ENCODE assay signal across 16 cellular contexts in genomic region chr10:45997994-45998763, GRCh38. TPM values are rescaled to one million over a fixed set of nuclear protein-coding genes. Genes with fewer than 3 reads are reported as not detected.
DNase-seq lines count a peak whose midpoint lies in the region; ATAC-seq and TF ChIP-seq lines count a peak whose summit lies in the region.
"Had no signal": no experiment of that assay in that cellular context is flagged by ENCODE, and none has a peak within 500 bp of the region (broad histone marks: within the 10 kb centered on the region; RNA-seq: fewer than 3 reads in every experiment).

No MANE protein-coding gene starts in this region.

- H3K9me3 ChIP-seq in cardiac muscle cell (ENCODE audit: low read depth) (no peaks in the 10 kb centered on the region), right cardiac atrium (ENCODE audit: control insufficient read depth, low read length) (no peaks in the 10 kb centered on the region), liver (ENCODE audit: control insufficient read depth in 4 of 4, low read length in 3 of 4) (no peaks in the 10 kb centered on the region)
- H3K9me3 ChIP-seq: A549 had no signal

- H3K36me3 ChIP-seq in cardiac muscle cell (peaks cover 21% of the 10 kb centered on the region), liver (ENCODE audit: control insufficient read depth in 4 of 4, insufficient read depth in 3 of 4, low read depth in 1 of 4, low read length in 3 of 4) (peaks cover 2 to 9% (median 3%) of the 10 kb centered on the region in 4 donors)

- no peak for ATAC-seq in right cardiac atrium
- no peak for ATAC-seq in central memory CD8-positive, alpha-beta T cell (replicated peaks; ENCODE audit: extremely low read depth, poor library complexity, severe bottlenecking)
- ATAC-seq in HG03571 (IDR thresholded peaks at IDR 0.05; ENCODE audit: unreplicated experiment) = no peak
- ATAC-seq in effector memory CD8-positive, alpha-beta T cell (replicated peaks) = no peak
- ATAC-seq: A549, GM12878, PC-3 had no signal

- intact Hi-C loops in right cardiac atrium (cut with DNase I) = no loop called here

- no peaks in the 10 kb centered on the region for H3K4me1 Mint-ChIP-seq in central memory CD8-positive, alpha-beta T cell
- H3K4me1 Mint-ChIP-seq in effector memory CD8-positive, alpha-beta T cell (ENCODE audit: low read depth in 2 of 2) = no peaks in the 10 kb centered on the region

- H3K4me3 ChIP-seq in cardiac muscle cell (no peak overlapping the region), right cardiac atrium (ENCODE audit: low read length) (no peak overlapping the region), liver (ENCODE audit: low read depth in 1 of 3, low read length in 3 of 3) (no peak overlapping the region)
- H3K4me3 ChIP-seq: A549, GM12878, GM23248 had no signal

- no peak overlapping the region for H3K9ac ChIP-seq in liver (ENCODE audit: low read depth in 1 of 2, low read length in 2 of 2)
- H3K9ac ChIP-seq: GM23248 had no signal

- H3K36me3 Mint-ChIP-seq in central memory CD8-positive, alpha-beta T cell (ENCODE audit: insufficient read depth) = peaks cover 39% of the 10 kb centered on the region
- H3K36me3 Mint-ChIP-seq in effector memory CD8-positive, alpha-beta T cell (ENCODE audit: insufficient read depth) = peaks cover 54% of the 10 kb centered on the region

- TF ChIP-seq CTCF in cardiac muscle cell (IDR thresholded peaks at IDR 0.05; ENCODE audit: low read depth, low read length) (no peak), liver (IDR thresholded peaks at IDR 0.05; ENCODE audit: low read depth, low read length, missing input control) (no peak)

- DNase-seq in cardiac muscle cell (ENCODE audit: low read depth in 1 of 2, low spot score in 1 of 2) (no peak), right cardiac atrium (no peak), SKM-1 (lab: John Stamatoyannopoulos, UW; ENCODE audit: unreplicated experiment) (no peak)
- DNase-seq in central memory CD8-positive, alpha-beta T cell (ENCODE audit: low spot score in 2 of 2) = no peak
- DNase-seq in effector memory CD8-positive, alpha-beta T cell = no peak
- DNase-seq: Calu3, GM23248, NCI-H1436, NCI-H748 treated with DMSO at 0.1 percent for 48 hours, PC-3 had no signal

- no peaks in the 10 kb centered on the region for H3K4me1 ChIP-seq in cardiac muscle cell (ENCODE audit: low read depth)
- no peaks in the 10 kb centered on the region for H3K4me1 ChIP-seq in right cardiac atrium (ENCODE audit: control insufficient read depth, insufficient read depth, low read length)
- peaks cover 2 to 19% (median 10%) of the 10 kb centered on the region in 4 donors for H3K4me1 ChIP-seq in liver (ENCODE audit: control insufficient read depth in 4 of 4, insufficient read depth in 4 of 4, low read length in 3 of 4)

- H3K27me3 Mint-ChIP-seq in central memory CD8-positive, alpha-beta T cell = no peaks in the 10 kb centered on the region
- no peaks in the 10 kb centered on the region for H3K27me3 Mint-ChIP-seq in effector memory CD8-positive, alpha-beta T cell

- H3K27ac Mint-ChIP-seq in central memory CD8-positive, alpha-beta T cell (ENCODE audit: low read depth) = peak overlapping the region; percentile 6
- no peak overlapping the region for H3K27ac Mint-ChIP-seq in effector memory CD8-positive, alpha-beta T cell

- TF ChIP-seq RAD21 in liver (IDR thresholded peaks at IDR 0.05) = peak; percentile 14 to 25

- H3K27ac ChIP-seq in cardiac muscle cell (peak overlapping the region; percentile 6), right cardiac atrium (ENCODE audit: low read length) (no peak overlapping the region), liver (ENCODE audit: low read depth in 1 of 2, low read length in 2 of 2) (peak overlapping the region; percentile 12 to 66)
- H3K27ac ChIP-seq: A549, C4-2B, GM23248 had no signal

- H3K4me3 Mint-ChIP-seq in central memory CD8-positive, alpha-beta T cell = no peak overlapping the region
- no peak overlapping the region for H3K4me3 Mint-ChIP-seq in effector memory CD8-positive, alpha-beta T cell

- WGBS in right cardiac atrium = 86% methylated on average over 5 of the region's 5 CpGs
- 40% methylated on average over 5 of the region's 5 CpGs for WGBS in liver

- H3K9me3 Mint-ChIP-seq in central memory CD8-positive, alpha-beta T cell = no peaks in the 10 kb centered on the region
- H3K9me3 Mint-ChIP-seq in effector memory CD8-positive, alpha-beta T cell = no peaks in the 10 kb centered on the region

- no peaks in the 10 kb centered on the region for H3K27me3 ChIP-seq in cardiac muscle cell
- no peaks in the 10 kb centered on the region for H3K27me3 ChIP-seq in right cardiac atrium (ENCODE audit: control insufficient read depth, insufficient read depth)
- H3K27me3 ChIP-seq in liver (ENCODE audit: control insufficient read depth in 4 of 4, insufficient read depth in 4 of 4, low read length in 3 of 4) = no peaks in the 10 kb centered on the region

TF ChIP-seq in liver, 16 proteins besides CTCF, POLR2A, EP300 and RAD21:
- no peak for TF ChIP-seq NR2F2 (IDR thresholded peaks at IDR 0.05)
- peak; percentile 79 for TF ChIP-seq SP1 (IDR thresholded peaks at IDR 0.05)
- TF ChIP-seq YY1 (IDR thresholded peaks at IDR 0.05) = peak; percentile 55
- TF ChIP-seq RXRA (IDR thresholded peaks at IDR 0.05) = peak; percentile 65 to 84
- TF ChIP-seq REST (IDR thresholded peaks at IDR 0.05) = no peak
- peak; percentile 78 to 79 for TF ChIP-seq HNF4A (conservative IDR thresholded peaks at IDR 0.05)
- peak; percentile 38 for TF ChIP-seq FOXA1 (IDR thresholded peaks at IDR 0.05)
- peak in 1 of 2 donors; percentile 8 for TF ChIP-seq EGR1 (IDR thresholded peaks at IDR 0.05; ENCODE audit: low read depth in 2 of 2)
- peak; percentile 78 for TF ChIP-seq ZBTB33 (IDR thresholded peaks at IDR 0.05)
- peak; percentile 35 for TF ChIP-seq FOXA2 (IDR thresholded peaks at IDR 0.05)
- TF ChIP-seq JUND (IDR thresholded peaks at IDR 0.05) = peak in 1 of 2 donors; percentile 46
- peak in 1 of 2 donors; percentile 69 for TF ChIP-seq GABPA (IDR thresholded peaks at IDR 0.05 in 1 of 2, conservative IDR thresholded peaks at IDR 0.05 in 1 of 2)
- TF ChIP-seq TAF1 (conservative IDR thresholded peaks at IDR 0.05) = no peak
- peak; percentile 57 for TF ChIP-seq MAX (IDR thresholded peaks at IDR 0.05)
TF ChIP-seq in liver: peak in this region for 11.

RNA-seq across cellular contexts. Expression of gene TIMM23, which starts 25.9 kb away (rescaled TPM):
- total RNA-seq in cardiac muscle cell (92.6 and 96.2 TPM in 2 replicates), right cardiac atrium (10 to 100 TPM; 61.2 to 75.7 (median 68.3) TPM), liver (10 to 100 TPM; 42.7 to 42.8 TPM)
- polyA plus RNA-seq in cardiac muscle cell (140 and 150 TPM in 2 replicates), right cardiac atrium (117 TPM), liver (10 to 100 TPM; 41.8 to 66.8 TPM)

RNA-seq across cellular contexts. Expression of gene NCOA4, which starts 32.2 kb away (rescaled TPM):
- total RNA-seq in cardiac muscle cell (171 and 292 TPM in 2 replicates), right cardiac atrium (100 to 1,000 TPM; 173 to 233 (median 222) TPM), liver (100 to 1,000 TPM; 224 to 746 TPM)
- polyA plus RNA-seq in cardiac muscle cell (149 and 251 TPM in 2 replicates), right cardiac atrium (93.7 TPM), liver (100 to 1,000 TPM in 1 of 2 donors, 10 to 100 TPM in 1; 71.9 to 112 TPM)

RNA-seq across cellular contexts. Expression of gene MSMB, which starts 47.9 kb away (rescaled TPM):
- total RNA-seq in cardiac muscle cell (not detected in 2 replicates), right cardiac atrium (not detected), liver (not detected)
- polyA plus RNA-seq in cardiac muscle cell (not detected in 2 replicates), right cardiac atrium (not detected), liver (not detected)
- total RNA-seq: GM12878, GM23248, PC-3, SK-MEL-5 had no signal
- polyA plus RNA-seq: GM12878, GM23248 had no signal
